12 cellular contexts compared by ENCODE assay signal in genomic region chr11:46210133-46210636, GRCh38.
A peak's percentile ranks its signal among the peaks of the same experiment; 100 is the strongest.
DNase-seq lines count a peak whose midpoint lies in the region; ATAC-seq and TF ChIP-seq lines count a peak whose summit lies in the region.
"Had no signal": no experiment of that assay in that cellular context is flagged by ENCODE, and none has a peak within 500 bp of the region (broad histone marks: within the 10 kb centered on the region; RNA-seq: fewer than 3 reads in every experiment).

No MANE protein-coding gene starts in this region.

- 0 out of 2 replicates have a peak, but pooled peaks cover 3% of the 10 kb centered on the region for H3K4me1 Mint-ChIP-seq in WTC11

- H3K27me3 ChIP-seq in KMS-11 (ENCODE audit: insufficient read depth, low read depth) (no peaks in the 10 kb centered on the region), adipocyte (replicated peaks; ENCODE audit: control insufficient read depth, insufficient read depth, low read length) (peaks cover 15% of the 10 kb centered on the region), mesenchymal stem cell (ENCODE audit: control insufficient read depth in 1 of 2, insufficient read depth in 1 of 2, low read length in 2 of 2) (peaks cover 5 to 10% of the 10 kb centered on the region in 2 experiments), ascending aorta (no peaks in the 10 kb centered on the region), A673 (replicated peaks; ENCODE audit: insufficient read depth, low read depth, low read length, poor library complexity) (no peaks in the 10 kb centered on the region)

- intact Hi-C loops in ascending aorta (cut with DNase I) = no loop called here
- intact Hi-C loops in A673 (cut with micrococcal nuclease; ENCODE audit: unreplicated experiment) = no loop called here

- H3K4me2 ChIP-seq in KMS-11 = no peak overlapping the region
- no peak overlapping the region for H3K4me2 ChIP-seq in mesenchymal stem cell (ENCODE audit: low read length, poor library complexity, severe bottlenecking)

- H3K23ac ChIP-seq in mesenchymal stem cell (ENCODE audit: low read length in 2 of 2) = peak overlapping the region in 1 of 2 experiments; percentile 60

- H3K27me3 Mint-ChIP-seq in WTC11 (ENCODE audit: low read depth) = no peaks in the 10 kb centered on the region

- DNase-seq in EH (ENCODE audit: low read depth) (peak; percentile 60), adipocyte (ENCODE audit: low read depth) (peak; percentile 17), mesenchymal stem cell (peak; percentile 84), ascending aorta (ENCODE audit: low spot score in 2 of 2) (no peak), A673 (ENCODE audit: low spot score) (no peak), NCI-H1048 (lab: John Stamatoyannopoulos, UW) (no peak), WTC11 (ENCODE audit: low spot score) (no peak)
- DNase-seq: NCI-H69, stomach had no signal

- H2BK12ac ChIP-seq in mesenchymal stem cell (ENCODE audit: low read length in 2 of 2) = no peak overlapping the region

- peaks cover 5% of the 10 kb centered on the region for H3K4me1 ChIP-seq in KMS-11 (ENCODE audit: low read depth, poor library complexity, severe bottlenecking)
- H3K4me1 ChIP-seq in adipocyte (ENCODE audit: control insufficient read depth, insufficient read depth, low read length) = no peaks in the 10 kb centered on the region
- no peaks in the 10 kb centered on the region for H3K4me1 ChIP-seq in mesenchymal stem cell (ENCODE audit: control insufficient read depth, insufficient read depth, low read depth, low read length)
- no peaks in the 10 kb centered on the region for H3K4me1 ChIP-seq in ascending aorta
- no peaks in the 10 kb centered on the region for H3K4me1 ChIP-seq in A673 (ENCODE audit: insufficient read depth, low read length, poor library complexity, severe bottlenecking)
- H3K4me1 ChIP-seq: esophagus muscularis mucosa, stomach had no signal

- H3K79me1 ChIP-seq in mesenchymal stem cell (replicated peaks; ENCODE audit: low read length, poor library complexity, severe bottlenecking) = no peaks in the 10 kb centered on the region

- H3K9me3 ChIP-seq in adipocyte (ENCODE audit: control insufficient read depth, low read length) (no peaks in the 10 kb centered on the region), mesenchymal stem cell (ENCODE audit: control insufficient read depth, low read length) (no peaks in the 10 kb centered on the region), ascending aorta (no peaks in the 10 kb centered on the region), A673 (ENCODE audit: low read depth, low read length, poor library complexity, severe bottlenecking) (no peaks in the 10 kb centered on the region)
- H3K9me3 ChIP-seq: esophagus muscularis mucosa, neutrophil, stomach had no signal

- H3K14ac ChIP-seq in mesenchymal stem cell (ENCODE audit: low read length in 2 of 2) = no peak overlapping the region

- no peak overlapping the region for H3K27ac Mint-ChIP-seq in WTC11

- no peaks in the 10 kb centered on the region for H3K36me3 Mint-ChIP-seq in WTC11

- H4K8ac ChIP-seq in mesenchymal stem cell (ENCODE audit: low read length) = no peak overlapping the region

- no peak overlapping the region for H2AK5ac ChIP-seq in mesenchymal stem cell (ENCODE audit: low read length, severe bottlenecking)

- no peak for TF ChIP-seq CTCF in KMS-11 (conservative IDR thresholded peaks at IDR 0.05; ENCODE audit: low read depth, low read length)
- TF ChIP-seq CTCF in ascending aorta (IDR thresholded peaks at IDR 0.05) = no peak
- TF ChIP-seq CTCF in A673 (conservative IDR thresholded peaks at IDR 0.05; ENCODE audit: low read depth, low read length) = no peak
- TF ChIP-seq CTCF in WTC11 (IDR thresholded peaks at IDR 0.05) = no peak

- H3K36me3 ChIP-seq in KMS-11 (ENCODE audit: insufficient read depth) = no peaks in the 10 kb centered on the region
- H3K36me3 ChIP-seq in adipocyte (ENCODE audit: control insufficient read depth, insufficient read depth, low read length, severe bottlenecking) = no peaks in the 10 kb centered on the region
- H3K36me3 ChIP-seq in mesenchymal stem cell (ENCODE audit: control insufficient read depth in 1 of 2, insufficient read depth in 2 of 2, low read depth in 1 of 2, low read length in 2 of 2) = no peaks in the 10 kb centered on the region
- H3K36me3 ChIP-seq in ascending aorta = no peaks in the 10 kb centered on the region
- no peaks in the 10 kb centered on the region for H3K36me3 ChIP-seq in A673 (ENCODE audit: insufficient read depth, low read length, poor library complexity, severe bottlenecking)
- H3K36me3 ChIP-seq: esophagus muscularis mucosa, neutrophil, stomach had no signal

- no peak overlapping the region for H2BK120ac ChIP-seq in mesenchymal stem cell (ENCODE audit: low read depth, low read length)

- POLR2A ChIA-PET in A673 (lab: Charles Lee; ENCODE audit: low non-redundant PET) (no interaction called here), WTC11 (lab: Charles Lee) (no interaction called here)

- CTCF ChIA-PET in A673 (lab: Charles Lee) (no interaction called here), WTC11 (lab: Charles Lee) (interaction anchor here (1.1 to 1.3 kb wide), 2 partner anchors 29 to 76 kb away, joined by 3 to 4 read pairs; no protein-coding TSS in a partner anchor)

- H3K27ac ChIP-seq in KMS-11 (no peak overlapping the region), mesenchymal stem cell (ENCODE audit: low read length, poor library complexity, severe bottlenecking) (no peak overlapping the region), ascending aorta (no peak overlapping the region), A673 (ENCODE audit: low read depth, low read length, poor library complexity, severe bottlenecking) (no peak overlapping the region)
- H3K27ac ChIP-seq: esophagus muscularis mucosa, neutrophil, stomach had no signal

- peak overlapping the region in 1 of 2 experiments; percentile 2 for H3K18ac ChIP-seq in mesenchymal stem cell (ENCODE audit: low read depth in 1 of 2, low read length in 2 of 2)

- H3K4me3 ChIP-seq in KMS-11 (IDR thresholded peaks at IDR 0.05; ENCODE audit: insufficient read depth, low read depth, low read length) (no peak overlapping the region), adipocyte (ENCODE audit: low read length) (no peak overlapping the region), mesenchymal stem cell (ENCODE audit: insufficient read depth in 1 of 2, low read depth in 1 of 2, low read length in 2 of 2) (no peak overlapping the region), ascending aorta (no peak overlapping the region), A673 (ENCODE audit: low read depth, low read length, poor library complexity, severe bottlenecking) (no peak overlapping the region)
- H3K4me3 ChIP-seq: esophagus muscularis mucosa, stomach had no signal

- H3K4ac ChIP-seq in mesenchymal stem cell (ENCODE audit: low read depth in 1 of 2, low read length in 2 of 2) = no peak overlapping the region

- 68% methylated on average over 4 of the region's 4 CpGs for WGBS in mesenchymal stem cell

- no peak overlapping the region for H2BK15ac ChIP-seq in mesenchymal stem cell (ENCODE audit: low read depth, poor library complexity, severe bottlenecking)

- no peak overlapping the region for H3K4me3 Mint-ChIP-seq in WTC11

- no peak for ATAC-seq in WTC11

- no peaks in the 10 kb centered on the region for H3K79me2 ChIP-seq in KMS-11 (ENCODE audit: insufficient read depth, low read depth)

- peak overlapping the region; percentile 52 for H2AFZ ChIP-seq in KMS-11 (ENCODE audit: low read depth)
- no peak overlapping the region for H2AFZ ChIP-seq in mesenchymal stem cell (ENCODE audit: low read depth, low read length)

- BruUV-seq in A673 (replicated peaks; lab: Mats Ljungman, UMichigan) = no TSS peak

- no peaks in the 10 kb centered on the region for H4K20me1 ChIP-seq in KMS-11 (ENCODE audit: insufficient read depth)

- peaks cover 9% of the 10 kb centered on the region for H3K9me3 Mint-ChIP-seq in WTC11

- H3K9ac ChIP-seq in KMS-11 = no peak overlapping the region
- H3K9ac ChIP-seq in adipocyte (ENCODE audit: low read length) = no peak overlapping the region
- H3K9ac ChIP-seq in mesenchymal stem cell (ENCODE audit: low read length) = no peak overlapping the region

- H4K91ac ChIP-seq in mesenchymal stem cell (ENCODE audit: low read length) = no peak overlapping the region

- H2BK5ac ChIP-seq in mesenchymal stem cell (ENCODE audit: low read depth, low read length, poor library complexity, severe bottlenecking) = no peak overlapping the region

TF ChIP-seq in WTC11, 78 proteins besides CTCF, POLR2A, EP300 and RAD21:
- TF ChIP-seq CBFB (CRISPR knock-in tag; IDR thresholded peaks at IDR 0.05; ENCODE audit: low read depth) = no peak
- TF ChIP-seq ETV6 (CRISPR knock-in tag; IDR thresholded peaks at IDR 0.05) = no peak
- no peak for TF ChIP-seq GRHL2 (CRISPR knock-in tag; IDR thresholded peaks at IDR 0.05; ENCODE audit: insufficient replicate concordance, severe bottlenecking)
- no peak for TF ChIP-seq JAZF1 (CRISPR knock-in tag; IDR thresholded peaks at IDR 0.05)
- TF ChIP-seq RELA (CRISPR knock-in tag; IDR thresholded peaks at IDR 0.05; ENCODE audit: borderline replicate concordance) = no peak

Comparison
In these comparisons a context has a peak if more than half of its experiments do, and no peak if none do; other contexts are left out.
1. DNase-seq: peak in EH (single experiment), adipocyte (single experiment) and mesenchymal stem cell (single experiment); none in ascending aorta (0 of 2), A673 (single experiment), NCI-H1048 (single experiment) and WTC11 (single experiment).